9 cellular contexts compared by ENCODE assay signal in genomic region chr22:30444632-30445437, GRCh38. TPM values are rescaled to one million over a fixed set of nuclear protein-coding genes. Genes with fewer than 3 reads are reported as not detected.
A peak's percentile ranks its signal among the peaks of the same experiment; 100 is the strongest.
DNase-seq lines count a peak whose midpoint lies in the region; ATAC-seq and TF ChIP-seq lines count a peak whose summit lies in the region.
"Had no signal": no experiment of that assay in that cellular context is flagged by ENCODE, and none has a peak within 500 bp of the region (broad histone marks: within the 10 kb centered on the region; RNA-seq: fewer than 3 reads in every experiment).

No MANE protein-coding gene starts in this region.

- DNase-seq in EH (ENCODE audit: low read depth) (peak; percentile 51), Peyer's patch (peak in 1 of 3 donors; percentile 72), left ventricle myocardium inferior (no peak), sciatic nerve (ENCODE audit: low spot score) (no peak), middle frontal gyrus (ENCODE audit: extremely low spot score, low spot score) (no peak)
- DNase-seq in activated naive CD4-positive, alpha-beta T cell treated with anti-CD3 and anti-CD28 coated beads, Interleukin-2, amount 50 U/mL, for 72 hours (ENCODE audit: low spot score in 2 of 2), result peak in 1 of 2 donors; percentile 79

- H3K27me3 ChIP-seq in HUES48 (ENCODE audit: control insufficient read depth, insufficient read depth, low read length) (no peaks in the 10 kb centered on the region), Peyer's patch (no peaks in the 10 kb centered on the region), left ventricle myocardium inferior (ENCODE audit: low read depth) (peaks cover 53% of the 10 kb centered on the region)

- intact Hi-C loops in left ventricle myocardium inferior (cut with micrococcal nuclease) (no loop called here), sciatic nerve (cut with DNase I) (no loop called here)

- ATAC-seq in activated naive CD4-positive, alpha-beta T cell treated with anti-CD3 and anti-CD28 coated beads, Interleukin-2, amount 50 U/mL, for 72 hours, result peak; percentile 42 to 68
- ATAC-seq in sciatic nerve (peak; percentile 48), GM19463 (IDR thresholded peaks at IDR 0.05; ENCODE audit: unreplicated experiment) (no peak)

- TF ChIP-seq CTCF in Peyer's patch (IDR thresholded peaks at IDR 0.05), result peak; percentile 51 to 80 (median 68)
- peak; percentile 70 for TF ChIP-seq CTCF in left ventricle myocardium inferior (IDR thresholded peaks at IDR 0.05; ENCODE audit: borderline replicate concordance)

- H3K9ac ChIP-seq in HUES48 (ENCODE audit: low read depth, low read length), result no peak overlapping the region

- H3K36me3 ChIP-seq in HUES48 (ENCODE audit: control insufficient read depth, insufficient read depth, low read length) (no peaks in the 10 kb centered on the region), Peyer's patch (no peaks in the 10 kb centered on the region), left ventricle myocardium inferior (no peaks in the 10 kb centered on the region)

- H3K9me3 ChIP-seq in HUES48 (ENCODE audit: control insufficient read depth, insufficient read depth, low read length) (no peaks in the 10 kb centered on the region), Peyer's patch (no peaks in the 10 kb centered on the region), left ventricle myocardium inferior (replicated peaks) (no peaks in the 10 kb centered on the region)

- H3K9me3 Mint-ChIP-seq in activated naive CD4-positive, alpha-beta T cell treated with anti-CD3 and anti-CD28 coated beads, Interleukin-2, amount 50 U/mL, for 72 hours, result no peaks in the 10 kb centered on the region

- H3K27ac Mint-ChIP-seq in activated naive CD4-positive, alpha-beta T cell treated with anti-CD3 and anti-CD28 coated beads, Interleukin-2, amount 50 U/mL, for 72 hours, result no peak overlapping the region

- H3K4me1 ChIP-seq in HUES48 (ENCODE audit: control insufficient read depth, insufficient read depth, low read length), result peaks cover 5% of the 10 kb centered on the region; the same call in 1 of the 2 replicates
- H3K4me1 ChIP-seq in Peyer's patch, result no peaks in the 10 kb centered on the region
- no peaks in the 10 kb centered on the region for H3K4me1 ChIP-seq in left ventricle myocardium inferior

- TF ChIP-seq POLR2A in Peyer's patch (IDR thresholded peaks at IDR 0.05), result no peak

- no peak overlapping the region for H3K27ac ChIP-seq in HUES48 (ENCODE audit: low read depth, low read length)
- H3K27ac ChIP-seq in Peyer's patch, result no peak overlapping the region
- no peak overlapping the region for H3K27ac ChIP-seq in left ventricle myocardium inferior (replicated peaks)

- H3K36me3 Mint-ChIP-seq in activated naive CD4-positive, alpha-beta T cell treated with anti-CD3 and anti-CD28 coated beads, Interleukin-2, amount 50 U/mL, for 72 hours, result peaks cover 0 to 8% of the 10 kb centered on the region in 2 donors

- H3K4me3 ChIP-seq in HUES48 (ENCODE audit: low read depth, low read length) (0 out of 2 replicates have a peak overlapping the region, but pooled peaks have one; percentile 31), Peyer's patch (no peak overlapping the region), left ventricle myocardium inferior (no peak overlapping the region)

RNA-seq across cellular contexts. Expression of gene MTFP1, which starts 19.3 kb away (rescaled TPM):
- total RNA-seq in Peyer's patch, result 10 to 100 TPM; 12.4 to 24.7 (median 19.2) TPM
- 10 to 100 TPM; 17.9 to 68.3 TPM for total RNA-seq in activated naive CD4-positive, alpha-beta T cell treated with anti-CD3 and anti-CD28 coated beads, Interleukin-2, amount 50 U/mL, for 72 hours
- 19.7 TPM for total RNA-seq in left ventricle myocardium inferior
- 3.6 TPM for total RNA-seq in sciatic nerve

RNA-seq across cellular contexts. Expression of gene SEC14L3, which starts 27.0 kb away (rescaled TPM):
- not detected for total RNA-seq in Peyer's patch
- total RNA-seq in activated naive CD4-positive, alpha-beta T cell treated with anti-CD3 and anti-CD28 coated beads, Interleukin-2, amount 50 U/mL, for 72 hours, result not detected
- not detected for total RNA-seq in left ventricle myocardium inferior
- total RNA-seq in sciatic nerve, result not detected
- total RNA-seq: urinary bladder had no signal

RNA-seq across cellular contexts. Expression of gene SEC14L2, which starts 48.0 kb away (rescaled TPM):
- 10 to 100 TPM in 3 of 4 donors, 1 to 10 TPM in 1; 3.3 to 53.6 (median 34.6) TPM for total RNA-seq in Peyer's patch
- total RNA-seq in activated naive CD4-positive, alpha-beta T cell treated with anti-CD3 and anti-CD28 coated beads, Interleukin-2, amount 50 U/mL, for 72 hours, result 10 to 100 TPM; 13.9 to 16.3 TPM
- 1.2 TPM for total RNA-seq in left ventricle myocardium inferior
- 20.8 TPM for total RNA-seq in sciatic nerve

RNA-seq across cellular contexts. Expression of gene RNF215, which starts 57.6 kb away (rescaled TPM):
- total RNA-seq in Peyer's patch, result 10 to 100 TPM in 3 of 4 donors, 1 to 10 TPM in 1; 8.6 to 28.9 (median 13.0) TPM
- 10 to 100 TPM in 1 of 2 donors, 1 to 10 TPM in 1; 6.8 to 11.8 TPM for total RNA-seq in activated naive CD4-positive, alpha-beta T cell treated with anti-CD3 and anti-CD28 coated beads, Interleukin-2, amount 50 U/mL, for 72 hours
- 4.9 TPM for total RNA-seq in left ventricle myocardium inferior
- total RNA-seq in sciatic nerve, result 25.5 TPM
